Comparison of ENCODE assay signal across 29 cellular contexts in genomic region chr3:189057369-189057768, GRCh38.
"Had no signal": no experiment of that assay in that cellular context is flagged by ENCODE, and none has a peak within 500 bp of the region (broad histone marks: within the 10 kb centered on the region; RNA-seq: fewer than 3 reads in every experiment).

No MANE protein-coding gene starts in this region.

- DNase-seq: naive thymus-derived CD8-positive, alpha-beta T cell; nephron progenitor cell; nucleus accumbens; pancreas; retina; right lobe of liver; spleen; stimulated activated CD4-positive, alpha-beta T cell treated with anti-CD3 and anti-CD28 coated beads, Interleukin-12 subunit alpha, Interleukin-12 subunit beta, amount 100 ng/mL, for 4 hours; stimulated activated CD4-positive, alpha-beta T cell treated with anti-CD3 and anti-CD28 coated beads, Interleukin-1b, Interleukin-23, amount 100 ng/mL, for 48 hours; stimulated activated CD4-positive, alpha-beta T cell treated with anti-CD3 and anti-CD28 coated beads, Interleukin-4, amount 100 ng/mL, for 1 hour; stimulated activated CD4-positive, alpha-beta T cell treated with anti-CD3 and anti-CD28 coated beads, Interleukin-4, amount 100 ng/mL, for 4 hours; stimulated activated CD8-positive, alpha-beta memory T cell treated with anti-CD3 and anti-CD28 coated beads, Interleukin-4, amount 100 ng/mL, for 48 hours; stimulated activated naive CD4-positive, alpha-beta T cell; stimulated activated naive CD8-positive, alpha-beta T cell treated with anti-CD3 and anti-CD28 coated beads, Interleukin-15, amount 100 ng/mL, for 72 hours; stimulated activated naive CD8-positive, alpha-beta T cell treated with anti-CD3 and anti-CD28 coated beads, Interleukin-15, Interleukin-2, amounts not matched to agents 100 U/mL and 50 U/mL, for 24 hours; thyroid gland; upper lobe of left lung had no signal

- ATAC-seq: naive thymus-derived CD8-positive, alpha-beta T cell; natural killer cell treated with Interleukin-12 subunit alpha and Interleukin-12 subunit beta and Interleukin-15 and Interleukin-18, amount 100 ng/mL, for 72 hours; pancreas; right cardiac atrium; right lobe of liver; stimulated activated memory B cell treated with anti-CD40 and anti-IgM and Interleukin-4, amounts not matched to agents 10 μg/mL and 1 μg/mL and 100 μg/mL, for 72 hours; stimulated activated naive CD8-positive, alpha-beta T cell treated with anti-CD3 and anti-CD28 coated beads, Interleukin-15, amount 100 ng/mL, for 72 hours; stimulated activated naive CD8-positive, alpha-beta T cell treated with anti-CD3 and anti-CD28 coated beads, Interleukin-15, Interleukin-2, amounts not matched to agents 100 U/mL and 50 U/mL, for 24 hours had no signal

- FAIRE-seq: pancreas, urothelium cell line had no signal

- H3K27ac ChIP-seq: neutrophil, pancreas, prostate gland, right lobe of liver, skin epidermis, spleen, thoracic aorta, thyroid gland, upper lobe of left lung, vagina had no signal

- H3K4me3 Mint-ChIP-seq: naive thymus-derived CD8-positive, alpha-beta T cell; natural killer cell treated with Interleukin-12 subunit alpha and Interleukin-12 subunit beta and Interleukin-15 and Interleukin-18, amount 100 ng/mL, for 72 hours; nephron progenitor cell; neural crest cell; stimulated activated memory B cell treated with anti-CD40 and anti-IgM and Interleukin-4, amounts not matched to agents 10 μg/mL and 1 μg/mL and 100 μg/mL, for 72 hours; stimulated activated naive CD8-positive, alpha-beta T cell treated with anti-CD3 and anti-CD28 coated beads, Interleukin-15, amount 100 ng/mL, for 72 hours had no signal

- H3K27ac Mint-ChIP-seq: naive thymus-derived CD8-positive, alpha-beta T cell; natural killer cell treated with Interleukin-12 subunit alpha and Interleukin-12 subunit beta and Interleukin-15 and Interleukin-18, amount 100 ng/mL, for 72 hours; nephron progenitor cell; stimulated activated memory B cell treated with anti-CD40 and anti-IgM and Interleukin-4, amounts not matched to agents 10 μg/mL and 1 μg/mL and 100 μg/mL, for 72 hours; stimulated activated naive CD8-positive, alpha-beta T cell treated with anti-CD3 and anti-CD28 coated beads, Interleukin-15, amount 100 ng/mL, for 72 hours had no signal

- H3K36me3 Mint-ChIP-seq: stimulated activated memory B cell treated with anti-CD40 and anti-IgM and Interleukin-4, amounts not matched to agents 10 μg/mL and 1 μg/mL and 100 μg/mL, for 72 hours had no signal

- H3K4me3 ChIP-seq: pancreas, prostate gland, right lobe of liver, skin epidermis, smooth muscle cell, spleen, thoracic aorta, thyroid gland, tibial nerve, upper lobe of left lung, vagina had no signal

- H3K36me3 ChIP-seq: neutrophil, pancreas, prostate gland, right lobe of liver, spleen, thoracic aorta, thyroid gland, tibial nerve, upper lobe of left lung, vagina had no signal

- H3K27me3 ChIP-seq: neutrophil, pancreas, right lobe of liver, spleen, thyroid gland, tibial nerve, upper lobe of left lung, vagina had no signal

- H3K9me3 ChIP-seq: neutrophil, pancreas, prostate gland, right lobe of liver, thyroid gland, upper lobe of left lung, vagina had no signal

- H3K4me1 ChIP-seq: pancreas, prostate gland, right lobe of liver, spleen, thyroid gland, upper lobe of left lung, vagina had no signal

- H3K4me1 Mint-ChIP-seq: naive thymus-derived CD8-positive, alpha-beta T cell; nephron progenitor cell; neural crest cell; stimulated activated memory B cell treated with anti-CD40 and anti-IgM and Interleukin-4, amounts not matched to agents 10 μg/mL and 1 μg/mL and 100 μg/mL, for 72 hours; stimulated activated naive CD8-positive, alpha-beta T cell treated with anti-CD3 and anti-CD28 coated beads, Interleukin-15, amount 100 ng/mL, for 72 hours had no signal
